Comparison of ENCODE assay signal across 8 cellular contexts in the genomic region with DNA sequence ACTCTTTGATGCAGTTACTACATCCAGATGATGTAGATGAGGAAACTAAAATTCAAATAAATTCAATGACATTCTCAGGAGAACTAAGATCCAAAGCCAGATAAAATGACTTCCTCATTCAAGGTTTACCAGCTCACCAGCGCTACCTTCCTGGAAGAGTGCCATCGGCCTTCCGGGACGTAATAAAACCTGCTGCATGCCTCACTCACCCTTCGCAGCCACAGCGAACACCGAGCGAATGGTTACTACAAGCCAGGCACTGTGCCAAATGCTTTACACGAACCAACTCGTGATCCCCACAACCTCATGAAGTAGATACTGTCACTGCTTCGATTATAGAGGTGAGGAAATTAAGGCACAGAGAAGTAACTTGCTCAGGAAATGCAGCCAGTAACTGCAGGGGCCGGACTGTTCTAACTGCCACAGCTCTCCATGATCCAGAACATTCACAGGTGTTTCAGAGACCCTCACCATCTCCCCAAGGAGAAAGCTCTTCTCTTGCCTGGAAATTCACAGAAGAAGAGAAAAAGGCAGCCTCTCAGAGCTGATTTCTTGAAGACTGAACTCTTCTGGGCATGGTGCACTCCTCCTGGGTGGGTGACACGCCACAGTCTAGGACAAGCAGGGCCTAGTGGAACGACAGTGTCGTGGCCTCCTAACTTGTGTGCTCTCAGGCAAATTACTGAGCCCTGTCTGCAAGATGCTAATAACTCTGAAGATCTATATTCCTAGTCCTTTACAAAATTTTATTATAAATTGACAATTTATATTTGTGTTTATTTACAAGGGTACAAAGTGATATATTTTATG. TPM values are rescaled to one million over a fixed set of nuclear protein-coding genes. Genes with fewer than 3 reads are reported as not detected.
DNase-seq lines count a peak whose midpoint lies in the region; ATAC-seq lines count a peak whose summit lies in the region.

No MANE protein-coding gene starts in this region.

- DNase-seq in DMS153 (lab: John Stamatoyannopoulos, UW) = peak; percentile 83
- peak; percentile 65 for DNase-seq in NCI-H2196 (lab: John Stamatoyannopoulos, UW; ENCODE audit: unreplicated experiment)
- DNase-seq in activated naive CD4-positive, alpha-beta T cell treated with anti-CD3 and anti-CD28 coated beads, Interleukin-2, amount 10 ng/mL, durations not matched to agents 7 days and 5 days = peak; percentile 59
- DNase-seq in mucosa of gallbladder (ENCODE audit: low spot score) = peak; percentile 83
- DNase-seq in OCI-M2 (lab: John Stamatoyannopoulos, UW; ENCODE audit: unreplicated experiment) = no peak
- no peak for DNase-seq in EL
- no peak for DNase-seq in medulla oblongata (ENCODE audit: extremely low spot score)

- CTCF ChIA-PET in activated naive CD4-positive, alpha-beta T cell treated with anti-CD3 and anti-CD28 coated beads, Interleukin-2, amount 10 ng/mL, durations not matched to agents 7 days and 5 days (lab: Charles Lee) = interaction anchor here (0.7 to 1.4 kb wide), 5 partner anchors 10 to 143 kb away, joined by 3 to 6 read pairs (median 3); no protein-coding TSS in a partner anchor

- H3K9me3 Mint-ChIP-seq in activated naive CD4-positive, alpha-beta T cell treated with anti-CD3 and anti-CD28 coated beads, Interleukin-2, amount 10 ng/mL, durations not matched to agents 7 days and 5 days = no peaks in the 10 kb centered on the region

- H3K4me1 Mint-ChIP-seq in activated naive CD4-positive, alpha-beta T cell treated with anti-CD3 and anti-CD28 coated beads, Interleukin-2, amount 10 ng/mL, durations not matched to agents 7 days and 5 days = peaks cover 62% of the 10 kb centered on the region

- peak overlapping the region; percentile 31 for H3K4me3 Mint-ChIP-seq in activated naive CD4-positive, alpha-beta T cell treated with anti-CD3 and anti-CD28 coated beads, Interleukin-2, amount 10 ng/mL, durations not matched to agents 7 days and 5 days

- peaks cover 34% of the 10 kb centered on the region for H3K36me3 Mint-ChIP-seq in activated naive CD4-positive, alpha-beta T cell treated with anti-CD3 and anti-CD28 coated beads, Interleukin-2, amount 10 ng/mL, durations not matched to agents 7 days and 5 days

- ATAC-seq in HG03159 (IDR thresholded peaks at IDR 0.05; ENCODE audit: unreplicated experiment) = no peak

- H3K27me3 Mint-ChIP-seq in activated naive CD4-positive, alpha-beta T cell treated with anti-CD3 and anti-CD28 coated beads, Interleukin-2, amount 10 ng/mL, durations not matched to agents 7 days and 5 days = no peaks in the 10 kb centered on the region

- peak overlapping the region; percentile 84 for H3K27ac Mint-ChIP-seq in activated naive CD4-positive, alpha-beta T cell treated with anti-CD3 and anti-CD28 coated beads, Interleukin-2, amount 10 ng/mL, durations not matched to agents 7 days and 5 days

RNA-seq across cellular contexts. Expression of gene HIC1, which starts 46.8 kb away (rescaled TPM):
- total RNA-seq in mucosa of gallbladder = 20.8 TPM

RNA-seq across cellular contexts. Expression of gene OVCA2, which starts 59.8 kb away (rescaled TPM):
- total RNA-seq in mucosa of gallbladder = 31.8 TPM

Comparison
In these comparisons a context has a peak if more than half of its experiments do, and no peak if none do; other contexts are left out.
1. DNase-seq: peak in DMS153 (single experiment), NCI-H2196 (single experiment), activated naive CD4-positive, alpha-beta T cell treated with anti-CD3 and anti-CD28 coated beads, Interleukin-2, amount 10 ng/mL, durations not matched to agents 7 days and 5 days (single experiment) and mucosa of gallbladder (single experiment); none in OCI-M2 (single experiment), EL (single experiment) and medulla oblongata (single experiment).